In genomic region chr6:158654960-158655485, GRCh38 we compare ENCODE assay signal across 9 cellular contexts. TPM values are rescaled to one million over a fixed set of nuclear protein-coding genes. Genes with fewer than 3 reads are reported as not detected.
DNase-seq lines count a peak whose midpoint lies in the region; ATAC-seq and TF ChIP-seq lines count a peak whose summit lies in the region.
"Had no signal": no experiment of that assay in that cellular context is flagged by ENCODE, and none has a peak within 500 bp of the region (broad histone marks: within the 10 kb centered on the region; RNA-seq: fewer than 3 reads in every experiment).

No MANE protein-coding gene starts in this region.

- H3K27me3 ChIP-seq in esophagus muscularis mucosa (no peaks in the 10 kb centered on the region), osteoblast (ENCODE audit: insufficient read depth, low read length) (no peaks in the 10 kb centered on the region)

- H4K20me1 ChIP-seq in osteoblast (ENCODE audit: insufficient read depth, low read length), result no peaks in the 10 kb centered on the region

- no peak for TF ChIP-seq POLR2A in esophagus muscularis mucosa (IDR thresholded peaks at IDR 0.05; ENCODE audit: low read depth)

- H3K4me1 ChIP-seq in esophagus muscularis mucosa (peaks cover 16 to 26% (median 26%) of the 10 kb centered on the region in 4 donors), osteoblast (ENCODE audit: insufficient read depth, low read length) (peaks cover 37% of the 10 kb centered on the region)

- H3K79me2 ChIP-seq in osteoblast (ENCODE audit: insufficient read depth, low read length), result no peaks in the 10 kb centered on the region

- H2AFZ ChIP-seq in osteoblast (ENCODE audit: low read length), result peak overlapping the region; percentile 76

- peak overlapping the region; percentile 61 for H3K4me2 ChIP-seq in osteoblast (ENCODE audit: insufficient read depth, low read length)

- intact Hi-C loops in esophagus muscularis mucosa (cut with DNase I), result no loop called here

- H3K4me3 ChIP-seq in esophagus muscularis mucosa, result no peak overlapping the region
- H3K4me3 ChIP-seq in osteoblast (ENCODE audit: insufficient read depth, low read length), result peak overlapping the region; percentile 27

- WGBS in esophagus muscularis mucosa, result 46% methylated on average over 10 of the region's 10 CpGs

- peak overlapping the region; percentile 73 to 86 (median 80) for H3K27ac ChIP-seq in esophagus muscularis mucosa (replicated peaks in 1 of 4)
- H3K27ac ChIP-seq in osteoblast (ENCODE audit: low read depth, low read length), result peak overlapping the region; percentile 95
- H3K27ac ChIP-seq: epithelial cell of prostate had no signal

- H3K9me3 ChIP-seq in esophagus muscularis mucosa (no peaks in the 10 kb centered on the region), osteoblast (ENCODE audit: low read depth, low read length) (no peaks in the 10 kb centered on the region)

- TF ChIP-seq EP300 in esophagus muscularis mucosa (IDR thresholded peaks at IDR 0.05), result no peak

- DNase-seq in GF-D8 (lab: John Stamatoyannopoulos, UW), result peak; percentile 49
- peak; percentile 75 for DNase-seq in RPMI7951 (ENCODE audit: low read depth)
- no peak for DNase-seq in esophagus muscularis mucosa (ENCODE audit: extremely low spot score)
- peak; percentile 81 for DNase-seq in osteoblast (ENCODE audit: insufficient read length, low spot score, missing footprints)
- no peak for DNase-seq in COR-L47 (lab: John Stamatoyannopoulos, UW)
- DNase-seq in NCI-H82 (lab: John Stamatoyannopoulos, UW), result no peak
- DNase-seq in activated CD4-positive, alpha-beta T cell treated with anti-CD3 and anti-CD28 coated beads for 4 hours, result no peak

- ATAC-seq in HG03469 (IDR thresholded peaks at IDR 0.05; ENCODE audit: unreplicated experiment), result no peak

- H3K36me3 ChIP-seq in esophagus muscularis mucosa (no peaks in the 10 kb centered on the region), osteoblast (ENCODE audit: insufficient read depth, low read length) (no peaks in the 10 kb centered on the region)

- TF ChIP-seq CTCF in esophagus muscularis mucosa (IDR thresholded peaks at IDR 0.05) (no peak), osteoblast (IDR thresholded peaks at IDR 0.05; ENCODE audit: extremely low read depth, low read depth, low read length) (no peak)

RNA-seq across cellular contexts. Expression of gene SYTL3, which starts 5.2 kb away (rescaled TPM):
- total RNA-seq in RPMI7951 (2014; rRNA removed; shearing (Covaris generic)), result 4.1 and 6.2 TPM in 2 replicates
- 10 to 100 TPM in 1 of 4 donors, 1 to 10 TPM in 3; 4.8 to 10.1 (median 7.6) TPM for total RNA-seq in esophagus muscularis mucosa
- 1.5 and 2.2 TPM in 2 replicates for total RNA-seq in osteoblast

RNA-seq across cellular contexts. Expression of gene DYNLT1, which starts 10.5 kb away (rescaled TPM):
- 163 and 195 TPM in 2 replicates for total RNA-seq in RPMI7951 (2014; rRNA removed; shearing (Covaris generic))
- total RNA-seq in esophagus muscularis mucosa (100 to 1,000 TPM in 3 of 4 donors, 10 to 100 TPM in 1; 90.7 to 147 (median 102) TPM), osteoblast (54.3 and 70.4 TPM in 2 replicates)

Comparison
In these comparisons a context has a peak if more than half of its experiments do, and no peak if none do; other contexts are left out.
1. DNase-seq: peak in GF-D8 (single experiment), RPMI7951 (single experiment) and osteoblast (single experiment); none in esophagus muscularis mucosa (single experiment), COR-L47 (single experiment), NCI-H82 (single experiment) and activated CD4-positive, alpha-beta T cell treated with anti-CD3 and anti-CD28 coated beads for 4 hours (0 of 2).